ENCODE assay signal across 35 cellular contexts in the genomic region with DNA sequence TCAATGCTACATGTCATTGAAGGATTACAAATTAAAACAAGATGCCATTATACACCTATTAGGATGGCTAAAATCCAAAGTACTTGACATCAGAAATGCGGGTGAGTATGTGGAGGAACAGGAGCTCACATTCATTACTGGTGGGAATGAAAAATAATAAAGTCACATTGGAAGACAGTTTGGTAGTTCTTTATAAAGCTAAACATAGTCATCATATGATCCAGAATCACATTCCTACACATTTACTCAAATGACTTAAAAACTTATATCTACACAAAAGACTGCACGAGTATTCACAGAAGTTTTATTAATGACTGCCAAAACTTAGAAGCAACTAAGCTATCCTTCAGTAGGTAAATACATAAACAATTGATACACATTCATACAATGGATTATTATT.
A peak's percentile ranks its signal among the peaks of the same experiment; 100 is the strongest.
DNase-seq lines count a peak whose midpoint lies in the region; ATAC-seq and TF ChIP-seq lines count a peak whose summit lies in the region.
"Had no signal": no experiment of that assay in that cellular context is flagged by ENCODE, and none has a peak within 500 bp of the region (broad histone marks: within the 10 kb centered on the region; RNA-seq: fewer than 3 reads in every experiment).

No MANE protein-coding gene starts in this region.

- no TSS peak for BruUV-seq in IMR-90 (replicated peaks; lab: Mats Ljungman, UMichigan)

- H3K56ac ChIP-seq in IMR-90 (ENCODE audit: extremely low read depth, insufficient read depth, low read length), result no peak overlapping the region

- H3K27me3 Mint-ChIP-seq in activated CD4-positive, alpha-beta T cell treated with anti-CD3 and anti-CD28 coated beads, Interleukin-2, amount 10 ng/mL, durations not matched to agents 7 days and 5 days, result no peaks in the 10 kb centered on the region
- H3K27me3 Mint-ChIP-seq: B cell; CD4-positive, alpha-beta memory T cell; CD4-positive, alpha-beta T cell; CD4-positive, CD25-positive, alpha-beta regulatory T cell; CD8-positive, alpha-beta memory T cell had no signal

- no peak overlapping the region for H3K9ac ChIP-seq in IMR-90 (ENCODE audit: low read depth, low read length)
- H3K9ac ChIP-seq: BLaER1; BLaER1 treated with 17β-estradiol and CSF1 and Interleukin-3, amounts not matched to agents 10 nM and 100 nM had no signal

- no peak for TF ChIP-seq CTCF in IMR-90 (conservative IDR thresholded peaks at IDR 0.05; ENCODE audit: low read depth, low read length)
- TF ChIP-seq CTCF in osteoblast (IDR thresholded peaks at IDR 0.05; ENCODE audit: extremely low read depth, low read depth, low read length), result no peak

- no peaks in the 10 kb centered on the region for H3K36me3 Mint-ChIP-seq in activated CD4-positive, alpha-beta T cell treated with anti-CD3 and anti-CD28 coated beads, Interleukin-2, amount 10 ng/mL, durations not matched to agents 7 days and 5 days (ENCODE audit: low read depth)
- H3K36me3 Mint-ChIP-seq: CD14-positive monocyte had no signal

- no peaks in the 10 kb centered on the region for H3K9me3 Mint-ChIP-seq in activated CD4-positive, alpha-beta T cell treated with anti-CD3 and anti-CD28 coated beads, Interleukin-2, amount 10 ng/mL, durations not matched to agents 7 days and 5 days
- H3K9me3 Mint-ChIP-seq: CD4-positive, alpha-beta T cell; CD8-positive, alpha-beta memory T cell had no signal

- no peak overlapping the region for H3K14ac ChIP-seq in IMR-90 (replicated peaks; ENCODE audit: low read depth, low read length)

- H3K36me3 ChIP-seq in IMR-90 (ENCODE audit: control insufficient read depth, insufficient read depth, low read length), result no peaks in the 10 kb centered on the region
- no peaks in the 10 kb centered on the region for H3K36me3 ChIP-seq in osteoblast (ENCODE audit: insufficient read depth, low read length)
- H3K36me3 ChIP-seq: BE2C; BLaER1; BLaER1 treated with 17β-estradiol and CSF1 and Interleukin-3, amounts not matched to agents 10 nM and 100 nM had no signal

- no peak overlapping the region for H2AK9ac ChIP-seq in IMR-90 (replicated peaks; ENCODE audit: low read depth, low read length, poor library complexity)

- in situ Hi-C loops in IMR-90 (cut with MboI; ENCODE audit: low sequenced_read_pairs), result no loop called here
- in situ Hi-C loops in SK-MEL-5 (cut with HindIII; ENCODE audit: low pct_unique_long_range_greater_than_20kb, low sequenced_read_pairs), result no loop called here

- no peaks in the 10 kb centered on the region for H3K4me1 Mint-ChIP-seq in activated CD4-positive, alpha-beta T cell treated with anti-CD3 and anti-CD28 coated beads, Interleukin-2, amount 10 ng/mL, durations not matched to agents 7 days and 5 days
- H3K4me1 Mint-ChIP-seq: B cell; CD14-positive monocyte; CD4-positive, alpha-beta memory T cell; CD8-positive, alpha-beta memory T cell had no signal

- H3K9me3 ChIP-seq in IMR-90 (ENCODE audit: control insufficient read depth, insufficient read depth, low read length), result no peaks in the 10 kb centered on the region
- no peaks in the 10 kb centered on the region for H3K9me3 ChIP-seq in osteoblast (ENCODE audit: low read depth, low read length)
- H3K9me3 ChIP-seq: A549, BE2C, BLaER1, Caco-2 had no signal

- H2AK5ac ChIP-seq in IMR-90 (ENCODE audit: low read depth, low read length), result no peak overlapping the region

- no peak overlapping the region for H3K4me3 Mint-ChIP-seq in activated CD4-positive, alpha-beta T cell treated with anti-CD3 and anti-CD28 coated beads, Interleukin-2, amount 10 ng/mL, durations not matched to agents 7 days and 5 days
- H3K4me3 Mint-ChIP-seq: B cell; CD14-positive monocyte; CD4-positive, alpha-beta memory T cell; CD4-positive, alpha-beta T cell; CD4-positive, CD25-positive, alpha-beta regulatory T cell; CD8-positive, alpha-beta memory T cell; CD8-positive, alpha-beta T cell had no signal

- H3K79me1 ChIP-seq in IMR-90 (ENCODE audit: low read depth in 1 of 2, low read length in 2 of 2), result no peaks in the 10 kb centered on the region

- ATAC-seq in IMR-90 (ENCODE audit: low read depth) (peak; percentile 54), HG03175 (IDR thresholded peaks at IDR 0.05; ENCODE audit: unreplicated experiment) (no peak)
- ATAC-seq: A549; CD8-positive, alpha-beta T cell had no signal

- no peak for TF ChIP-seq RAD21 in IMR-90 (IDR thresholded peaks at IDR 0.05; ENCODE audit: low read length)

- H3K4me2 ChIP-seq in IMR-90 (ENCODE audit: low read depth, low read length), result no peak overlapping the region
- no peak overlapping the region for H3K4me2 ChIP-seq in osteoblast (ENCODE audit: insufficient read depth, low read length)
- H3K4me2 ChIP-seq: A549; BLaER1; BLaER1 treated with 17β-estradiol and CSF1 and Interleukin-3, amounts not matched to agents 10 nM and 100 nM had no signal

- H4K91ac ChIP-seq in IMR-90 (ENCODE audit: insufficient read depth, low read depth, low read length), result no peak overlapping the region

- TF ChIP-seq POLR2A in IMR-90 (IDR thresholded peaks at IDR 0.05; ENCODE audit: low read depth, low read length), result no peak

- no peak overlapping the region for H3K27ac Mint-ChIP-seq in activated CD4-positive, alpha-beta T cell treated with anti-CD3 and anti-CD28 coated beads, Interleukin-2, amount 10 ng/mL, durations not matched to agents 7 days and 5 days
- H3K27ac Mint-ChIP-seq: B cell; CD14-positive monocyte; CD4-positive, alpha-beta memory T cell; CD4-positive, alpha-beta T cell; CD4-positive, CD25-positive, alpha-beta regulatory T cell; CD8-positive, alpha-beta memory T cell; CD8-positive, alpha-beta T cell had no signal

- H4K20me1 ChIP-seq in IMR-90 (ENCODE audit: insufficient read depth, low read length) (no peaks in the 10 kb centered on the region), osteoblast (ENCODE audit: insufficient read depth, low read length) (no peaks in the 10 kb centered on the region)
- H4K20me1 ChIP-seq: BLaER1; BLaER1 treated with 17β-estradiol and CSF1 and Interleukin-3, amounts not matched to agents 10 nM and 100 nM had no signal

- no peak overlapping the region for H2BK15ac ChIP-seq in IMR-90 (ENCODE audit: low read depth, low read length)

- intact Hi-C loops in IMR-90 (cut with micrococcal nuclease), result no loop called here

- no peak overlapping the region for H4K8ac ChIP-seq in IMR-90 (ENCODE audit: low read depth in 2 of 2, low read length in 2 of 2)

- H3K4me3 ChIP-seq in IMR-90 (ENCODE audit: insufficient read depth, low read depth, low read length), result no peak overlapping the region
- no peak overlapping the region for H3K4me3 ChIP-seq in osteoblast (ENCODE audit: insufficient read depth, low read length)
- H3K4me3 ChIP-seq: A549; BLaER1; BLaER1 treated with 17β-estradiol and CSF1 and Interleukin-3, amounts not matched to agents 10 nM and 100 nM had no signal

- H2BK20ac ChIP-seq in IMR-90 (ENCODE audit: low read depth, low read length), result no peak overlapping the region

- no peak overlapping the region for H3K4ac ChIP-seq in IMR-90 (ENCODE audit: low read depth, low read length)

- H3K27ac ChIP-seq in IMR-90 (ENCODE audit: insufficient read depth, low read length) (no peak overlapping the region), osteoblast (ENCODE audit: low read depth, low read length) (no peak overlapping the region)
- H3K27ac ChIP-seq: 22Rv1; A549; BLaER1; BLaER1 treated with 17β-estradiol and CSF1 and Interleukin-3, amounts not matched to agents 10 nM and 100 nM; C4-2B had no signal

- CTCF ChIA-PET in IMR-90 (lab: Yijun Ruan, JAX), result no interaction called here
- CTCF ChIA-PET in activated CD4-positive, alpha-beta T cell treated with anti-CD3 and anti-CD28 coated beads, Interleukin-2, amount 10 ng/mL, durations not matched to agents 7 days and 5 days (lab: Charles Lee), result no interaction called here

- no peak overlapping the region for H3K23ac ChIP-seq in IMR-90 (ENCODE audit: low read depth, low read length)

- no CpG with 5 or more reads among the region's 2 CpGs for WGBS in IMR-90 (ENCODE audit: extremely low coverage in 2 of 2, insufficient read length in 1 of 2), 2 experiments

- POLR2A ChIA-PET in IMR-90 (lab: Charles Lee; ENCODE audit: unreplicated experiment), result no interaction called here
- POLR2A ChIA-PET in activated CD4-positive, alpha-beta T cell treated with anti-CD3 and anti-CD28 coated beads, Interleukin-2, amount 10 ng/mL, durations not matched to agents 7 days and 5 days (lab: Charles Lee), result no interaction called here

- H4K5ac ChIP-seq in IMR-90 (ENCODE audit: low read depth, low read length), result no peak overlapping the region

- no peak overlapping the region for H3K18ac ChIP-seq in IMR-90 (ENCODE audit: low read depth, low read length)

- no peak overlapping the region for H2BK120ac ChIP-seq in IMR-90 (ENCODE audit: low read depth, low read length)

- H3K9me1 ChIP-seq in IMR-90 (ENCODE audit: insufficient read depth, low read length), result no peaks in the 10 kb centered on the region

- dilution Hi-C loops in IMR-90 (cut with HindIII; ENCODE audit: low sequenced_read_pairs, unreplicated experiment), result no loop called here

- H2BK5ac ChIP-seq in IMR-90 (ENCODE audit: low read depth, low read length, poor library complexity, severe bottlenecking), result no peak overlapping the region

- H3K4me1 ChIP-seq in IMR-90 (ENCODE audit: control insufficient read depth, insufficient read depth, low read length) (no peaks in the 10 kb centered on the region), osteoblast (ENCODE audit: insufficient read depth, low read length) (no peaks in the 10 kb centered on the region)
- H3K4me1 ChIP-seq: A549; BE2C; BLaER1; BLaER1 treated with 17β-estradiol and CSF1 and Interleukin-3, amounts not matched to agents 10 nM and 100 nM; Caco-2 had no signal

- no peak overlapping the region for H2AFZ ChIP-seq in IMR-90 (replicated peaks; ENCODE audit: low read length, poor library complexity)
- H2AFZ ChIP-seq in osteoblast (ENCODE audit: low read length), result no peak overlapping the region

- no peaks in the 10 kb centered on the region for H3K79me2 ChIP-seq in osteoblast (ENCODE audit: insufficient read depth, low read length)

- H3K27me3 ChIP-seq in IMR-90 (ENCODE audit: control insufficient read depth, insufficient read depth, low read length), result no peaks in the 10 kb centered on the region
- H3K27me3 ChIP-seq in osteoblast (ENCODE audit: insufficient read depth, low read length), result no peaks in the 10 kb centered on the region
- H3K27me3 ChIP-seq: BE2C; BLaER1; BLaER1 treated with 17β-estradiol and CSF1 and Interleukin-3, amounts not matched to agents 10 nM and 100 nM had no signal

- no peak for DNase-seq in IMR-90
- peak; percentile 1 for DNase-seq in SK-MEL-5 (ENCODE audit: low read depth, low spot score)
- DNase-seq in foreskin melanocyte, result peak; percentile 14
- DNase-seq in osteoblast (ENCODE audit: insufficient read length, low spot score, missing footprints), result peak; percentile 59
- DNase-seq in activated CD4-positive, alpha-beta T cell treated with anti-CD3 and anti-CD28 coated beads, Interleukin-2, amount 10 ng/mL, durations not matched to agents 7 days and 5 days, result no peak
- DNase-seq in stimulated activated CD4-positive, alpha-beta T cell treated with anti-CD3 and anti-CD28 coated beads, Interleukin-2, amount 100 ng/mL, for 48 hours, result no peak
- DNase-seq in kidney glomerular epithelial cell (lab: John Stamatoyannopoulos, UW), result no peak
- DNase-seq: 8988T; ACHN; AML-193; BE2C; C1 segment of cervical spinal cord; Caco-2; Calu3; CD4-positive, alpha-beta memory T cell; CD4-positive, alpha-beta T cell; CD4-positive, CD25-positive, alpha-beta regulatory T cell; CD8-positive, alpha-beta memory T cell; CD8-positive, alpha-beta T cell; COR-L47; DMS 273 treated with DMSO at 0.1 percent for 48 hours; DMS153; DMS53; DMS79; DMS79 treated with DMSO at 0.1 percent for 48 hours; DND-41; EL had no signal

Comparison
In these comparisons a context has a peak if more than half of its experiments do, and no peak if none do; other contexts are left out.
1. DNase-seq: peak in SK-MEL-5 (single experiment), foreskin melanocyte (single experiment) and osteoblast (single experiment); none in IMR-90 (single experiment), activated CD4-positive, alpha-beta T cell treated with anti-CD3 and anti-CD28 coated beads, Interleukin-2, amount 10 ng/mL, durations not matched to agents 7 days and 5 days (single experiment), stimulated activated CD4-positive, alpha-beta T cell treated with anti-CD3 and anti-CD28 coated beads, Interleukin-2, amount 100 ng/mL, for 48 hours (0 of 2) and kidney glomerular epithelial cell (single experiment).